ENCODE assay signal across 11 cellular contexts in genomic region chr2:71700880-71701397, GRCh38.
DNase-seq lines count a peak whose midpoint lies in the region; ATAC-seq and TF ChIP-seq lines count a peak whose summit lies in the region.
"Had no signal": no experiment of that assay in that cellular context is flagged by ENCODE, and none has a peak within 500 bp of the region (broad histone marks: within the 10 kb centered on the region; RNA-seq: fewer than 3 reads in every experiment).

No MANE protein-coding gene starts in this region.

- DNase-seq in RWPE2 (ENCODE audit: low spot score) (peak; percentile 43), fibroblast of the aortic adventitia (ENCODE audit: low read depth) (peak; percentile 28), middle frontal gyrus (ENCODE audit: extremely low spot score, low spot score) (peak; percentile 27), thoracic aorta (ENCODE audit: low spot score) (peak; percentile 57), brain microvascular endothelial cell (no peak)
- DNase-seq in central memory CD4-positive, alpha-beta T cell = no peak
- DNase-seq: activated CD4-positive, alpha-beta T cell treated with anti-CD3 and anti-CD28 coated beads for 1 hour; stimulated activated CD4-positive, alpha-beta T cell treated with anti-CD3 and anti-CD28 coated beads, Interleukin-2, amount 100 ng/mL, for 24 hours had no signal

- H3K9me3 ChIP-seq in RWPE2 (ENCODE audit: severe bottlenecking) (no peaks in the 10 kb centered on the region), thoracic aorta (no peaks in the 10 kb centered on the region)

- H3K27ac ChIP-seq in RWPE2 (ENCODE audit: poor library complexity, severe bottlenecking) (no peak overlapping the region), thoracic aorta (peak overlapping the region; percentile 61 to 90), brain microvascular endothelial cell (no peak overlapping the region)

- H3K27me3 ChIP-seq in RWPE2 (ENCODE audit: insufficient read depth, poor library complexity, severe bottlenecking) (no peaks in the 10 kb centered on the region), thoracic aorta (replicated peaks; ENCODE audit: insufficient read depth) (no peaks in the 10 kb centered on the region), brain microvascular endothelial cell (replicated peaks) (no peaks in the 10 kb centered on the region)

- ATAC-seq in RWPE2 (ENCODE audit: low read depth) = no peak
- peak; percentile 61 for ATAC-seq in thoracic aorta (ENCODE audit: insufficient number of reproducible peaks, low FRiP score, low read depth)
- ATAC-seq in GM18867 (IDR thresholded peaks at IDR 0.05; ENCODE audit: unreplicated experiment) = no peak
- no peak for ATAC-seq in HG03469 (IDR thresholded peaks at IDR 0.05; ENCODE audit: unreplicated experiment)
- ATAC-seq: activated naive CD4-positive, alpha-beta T cell treated with anti-CD3 and anti-CD28 coated beads, Interleukin-2, amount 50 U/mL, for 72 hours had no signal

- H3K36me3 ChIP-seq in RWPE2 (ENCODE audit: low read depth) = no peaks in the 10 kb centered on the region
- no peaks in the 10 kb centered on the region for H3K36me3 ChIP-seq in thoracic aorta
- H3K36me3 ChIP-seq in brain microvascular endothelial cell (replicated peaks) = no peaks in the 10 kb centered on the region

- TF ChIP-seq CTCF in RWPE2 (IDR thresholded peaks at IDR 0.05; ENCODE audit: poor library complexity, severe bottlenecking) (no peak), fibroblast of the aortic adventitia (IDR thresholded peaks at IDR 0.05; ENCODE audit: insufficient read depth, low read length) (no peak), thoracic aorta (IDR thresholded peaks at IDR 0.05) (no peak), brain microvascular endothelial cell (IDR thresholded peaks at IDR 0.05; ENCODE audit: low read depth, low read length, missing control alignments) (no peak)

- H3K4me3 ChIP-seq in RWPE2 (ENCODE audit: severe bottlenecking) (no peak overlapping the region), fibroblast of the aortic adventitia (ENCODE audit: low read depth, low read length) (no peak overlapping the region), thoracic aorta (no peak overlapping the region), brain microvascular endothelial cell (ENCODE audit: low read depth, low read length) (no peak overlapping the region)

- H3K4me1 ChIP-seq in RWPE2 (ENCODE audit: insufficient read depth, poor library complexity, severe bottlenecking) (no peaks in the 10 kb centered on the region), thoracic aorta (ENCODE audit: control insufficient read depth in 1 of 2, low read depth in 2 of 2) (peaks cover 16 to 75% of the 10 kb centered on the region in 2 donors)

- in situ Hi-C loops in brain microvascular endothelial cell (cut with HindIII; ENCODE audit: low pct_ligation_motif_present, low sequenced_read_pairs) = no loop called here

Comparison
In these comparisons a context has a peak if more than half of its experiments do, and no peak if none do; other contexts are left out.
1. DNase-seq: peak in RWPE2 (single experiment), fibroblast of the aortic adventitia (single experiment), middle frontal gyrus (single experiment) and thoracic aorta (single experiment); none in brain microvascular endothelial cell (single experiment) and central memory CD4-positive, alpha-beta T cell (single experiment).
2. H3K27ac ChIP-seq: peak in thoracic aorta (2 of 2); none in RWPE2 (single experiment) and brain microvascular endothelial cell (single experiment).